22 cellular contexts compared by ENCODE assay signal in genomic region chr7:100209493-100209892, GRCh38. TPM values are rescaled to one million over a fixed set of nuclear protein-coding genes. Genes with fewer than 3 reads are reported as not detected.
DNase-seq lines count a peak whose midpoint lies in the region; ATAC-seq and TF ChIP-seq lines count a peak whose summit lies in the region.
"Had no signal": no experiment of that assay in that cellular context is flagged by ENCODE, and none has a peak within 500 bp of the region (broad histone marks: within the 10 kb centered on the region; RNA-seq: fewer than 3 reads in every experiment).

No MANE protein-coding gene starts in this region.

- H3K36me3 Mint-ChIP-seq in activated naive CD4-positive, alpha-beta T cell treated with anti-CD3 and anti-CD28 coated beads, Interleukin-2, amount 50 U/mL, for 24 hours = peaks cover 2% of the 10 kb centered on the region
- H3K36me3 Mint-ChIP-seq in activated CD4-positive, alpha-beta memory T cell treated with anti-CD3 and anti-CD28 coated beads for 36 hours = peaks cover 3% of the 10 kb centered on the region
- H3K36me3 Mint-ChIP-seq in endothelial cell (ENCODE audit: low read depth, unreplicated experiment) = peaks cover 6% of the 10 kb centered on the region

- H3K27ac Mint-ChIP-seq in activated naive CD4-positive, alpha-beta T cell treated with anti-CD3 and anti-CD28 coated beads, Interleukin-2, amount 50 U/mL, for 24 hours = peak overlapping the region; percentile 85
- H3K27ac Mint-ChIP-seq in activated CD4-positive, alpha-beta memory T cell treated with anti-CD3 and anti-CD28 coated beads for 36 hours = peak overlapping the region; percentile 76
- H3K27ac Mint-ChIP-seq in endothelial cell (ENCODE audit: unreplicated experiment) = no peak overlapping the region

- H3K9me3 Mint-ChIP-seq in activated naive CD4-positive, alpha-beta T cell treated with anti-CD3 and anti-CD28 coated beads, Interleukin-2, amount 50 U/mL, for 24 hours = no peaks in the 10 kb centered on the region
- no peaks in the 10 kb centered on the region for H3K9me3 Mint-ChIP-seq in activated CD4-positive, alpha-beta memory T cell treated with anti-CD3 and anti-CD28 coated beads for 36 hours
- H3K9me3 Mint-ChIP-seq in endothelial cell (ENCODE audit: unreplicated experiment) = no peaks in the 10 kb centered on the region
- H3K9me3 Mint-ChIP-seq: neural crest cell had no signal

- no peaks in the 10 kb centered on the region for H3K9me2 ChIP-seq in PC-9 (ENCODE audit: insufficient read depth)

- no TSS peak for BruUV-seq in PC-9 (replicated peaks; lab: Mats Ljungman, UMichigan)

- H3K9me3 ChIP-seq in PC-9 (ENCODE audit: insufficient read depth, low read depth) = no peaks in the 10 kb centered on the region
- H3K9me3 ChIP-seq: SJSA1 had no signal

- H3K4me3 Mint-ChIP-seq in activated naive CD4-positive, alpha-beta T cell treated with anti-CD3 and anti-CD28 coated beads, Interleukin-2, amount 50 U/mL, for 24 hours = peak overlapping the region; percentile 74
- H3K4me3 Mint-ChIP-seq in activated CD4-positive, alpha-beta memory T cell treated with anti-CD3 and anti-CD28 coated beads for 36 hours = peak overlapping the region; percentile 38
- H3K4me3 Mint-ChIP-seq in endothelial cell (ENCODE audit: unreplicated experiment) = peak overlapping the region; percentile 6
- H3K4me3 Mint-ChIP-seq: neural crest cell had no signal

- peaks cover 3% of the 10 kb centered on the region; the same call in 1 of the 2 replicates for H3F3A ChIP-seq in PC-9 (ENCODE audit: insufficient read depth, low read depth)

- H3K36me3 ChIP-seq in PC-9 (ENCODE audit: low read depth) = no peaks in the 10 kb centered on the region
- H3K36me3 ChIP-seq: SJSA1 had no signal

- H3K27ac ChIP-seq in PC-9 = no peak overlapping the region
- H3K27ac ChIP-seq: SJSA1 had no signal

- intact Hi-C loops in activated CD4-positive, alpha-beta memory T cell treated with anti-CD3 and anti-CD28 coated beads for 36 hours (cut with micrococcal nuclease) = loop anchor here (1.0 kb wide), 3 partner anchors 8 to 19 kb away; no protein-coding TSS in a partner anchor
- intact Hi-C loops in PC-9 (cut with micrococcal nuclease; ENCODE audit: unreplicated experiment) = no loop called here

- TF ChIP-seq CTCF in endothelial cell (IDR thresholded peaks at IDR 0.05; ENCODE audit: unreplicated experiment) (no peak), PC-9 (conservative IDR thresholded peaks at IDR 0.05) (no peak)

- H3K27me3 ChIP-seq in PC-9 (ENCODE audit: insufficient read depth, low read depth) = no peaks in the 10 kb centered on the region

- no peak for ATAC-seq in GM18907 (IDR thresholded peaks at IDR 0.05; ENCODE audit: unreplicated experiment)
- ATAC-seq in HG03039 (IDR thresholded peaks at IDR 0.05; ENCODE audit: unreplicated experiment) = no peak

- no peak overlapping the region for H3K4me3 ChIP-seq in PC-9
- H3K4me3 ChIP-seq: SJSA1 had no signal

- DNase-seq in activated naive CD4-positive, alpha-beta T cell treated with anti-CD3 and anti-CD28 coated beads, Interleukin-2, amount 50 U/mL, for 16 hours = no peak
- DNase-seq in activated CD4-positive, alpha-beta memory T cell treated with anti-CD3 and anti-CD28 coated beads for 36 hours = no peak
- DNase-seq in endothelial cell (ENCODE audit: low spot score) (no peak), cerebellum (ENCODE audit: low spot score) (no peak), PC-9 (no peak)
- DNase-seq: activated gamma-delta T cell treated with Interleukin-2 at 50 U/mL for 16 hours; Calu3; effector CD4-positive, alpha-beta T cell; head of caudate nucleus; NCI-H1417 treated with DMSO at 0.1 percent for 48 hours had no signal

- no peaks in the 10 kb centered on the region for H3K79me2 ChIP-seq in PC-9 (ENCODE audit: low read depth)

- no peaks in the 10 kb centered on the region for H3K27me3 Mint-ChIP-seq in activated naive CD4-positive, alpha-beta T cell treated with anti-CD3 and anti-CD28 coated beads, Interleukin-2, amount 50 U/mL, for 24 hours
- H3K27me3 Mint-ChIP-seq in activated CD4-positive, alpha-beta memory T cell treated with anti-CD3 and anti-CD28 coated beads for 36 hours = no peaks in the 10 kb centered on the region
- H3K27me3 Mint-ChIP-seq in endothelial cell (ENCODE audit: unreplicated experiment) = peaks cover 9% of the 10 kb centered on the region

- CTCF ChIA-PET in activated CD4-positive, alpha-beta memory T cell treated with anti-CD3 and anti-CD28 coated beads for 36 hours (lab: Charles Lee) = interaction anchor here (0.6 to 2.7 kb wide), 5 partner anchors 9 to 80 kb away, joined by 3 to 11 read pairs (median 3); no protein-coding TSS in a partner anchor
- CTCF ChIA-PET in PC-9 (lab: Charles Lee) = no interaction called here

- no peaks in the 10 kb centered on the region for H4K20me1 ChIP-seq in PC-9 (ENCODE audit: insufficient read depth)

- no peak overlapping the region for H2AFZ ChIP-seq in PC-9

- H3K4me1 Mint-ChIP-seq in activated naive CD4-positive, alpha-beta T cell treated with anti-CD3 and anti-CD28 coated beads, Interleukin-2, amount 50 U/mL, for 24 hours = peaks cover 53% of the 10 kb centered on the region
- peaks cover 44% of the 10 kb centered on the region for H3K4me1 Mint-ChIP-seq in activated CD4-positive, alpha-beta memory T cell treated with anti-CD3 and anti-CD28 coated beads for 36 hours (ENCODE audit: low read depth)
- H3K4me1 Mint-ChIP-seq in endothelial cell (ENCODE audit: unreplicated experiment) = peaks cover 7% of the 10 kb centered on the region

- peaks cover 6% of the 10 kb centered on the region; the same call in 1 of the 2 replicates for H3K4me1 ChIP-seq in PC-9 (replicated peaks; ENCODE audit: insufficient read depth)
- H3K4me1 ChIP-seq: SJSA1 had no signal

- H3K4me2 ChIP-seq in PC-9 = no peak overlapping the region

- POLR2A ChIA-PET in activated CD4-positive, alpha-beta memory T cell treated with anti-CD3 and anti-CD28 coated beads for 36 hours (lab: Charles Lee) = interaction anchor here (1.0 kb wide), 1 partner anchor 10 kb away, joined by 3 read pairs; no protein-coding TSS in a partner anchor
- POLR2A ChIA-PET in PC-9 (lab: Charles Lee; ENCODE audit: unreplicated experiment) = no interaction called here

RNA-seq across cellular contexts. Expression of gene PVRIG, which starts 10.3 kb away (rescaled TPM):
- total RNA-seq in activated CD4-positive, alpha-beta memory T cell treated with anti-CD3 and anti-CD28 coated beads for 36 hours = 10 to 100 TPM; 21.0 to 21.2 TPM
- total RNA-seq in endothelial cell (ENCODE audit: unreplicated experiment) (not detected), cerebellum (not detected), PC-9 (2021) (0.95 and 1.1 TPM in 2 replicates)
- total RNA-seq: bronchial epithelial cell, Calu3, G401, H4, LHCN-M2, lung microvascular endothelial cell, NCI-H460, neural crest cell, renal cortical epithelial cell had no signal

RNA-seq across cellular contexts. Expression of gene STAG3, which starts 31.8 kb away (rescaled TPM):
- total RNA-seq in activated CD4-positive, alpha-beta memory T cell treated with anti-CD3 and anti-CD28 coated beads for 36 hours = 10 to 100 TPM; 20.8 to 20.9 TPM
- total RNA-seq in endothelial cell (ENCODE audit: unreplicated experiment) (1.9 TPM), cerebellum (1.5 TPM), PC-9 (2021) (0.83 and 1.4 TPM in 2 replicates)
- total RNA-seq: renal cortical epithelial cell had no signal

RNA-seq across cellular contexts. Expression of gene GPC2, which starts 32.3 kb away (rescaled TPM):
- 1 to 10 TPM; 4.8 to 5.5 TPM for total RNA-seq in activated CD4-positive, alpha-beta memory T cell treated with anti-CD3 and anti-CD28 coated beads for 36 hours
- total RNA-seq in endothelial cell (ENCODE audit: unreplicated experiment) (27.2 TPM), cerebellum (57.9 TPM), PC-9 (2021) (4.5 and 10.0 TPM in 2 replicates)

RNA-seq across cellular contexts. Expression of gene GAL3ST4, which starts 41.1 kb away (rescaled TPM):
- total RNA-seq in activated CD4-positive, alpha-beta memory T cell treated with anti-CD3 and anti-CD28 coated beads for 36 hours = 1 to 10 TPM; 2.4 to 2.8 TPM
- total RNA-seq in endothelial cell (ENCODE audit: unreplicated experiment) (4.4 TPM), cerebellum (7.7 TPM), PC-9 (2021) (1.4 and 2.7 TPM in 2 replicates)

RNA-seq across cellular contexts. Expression of gene TRAPPC14, which starts 51.0 kb away (rescaled TPM):
- 10 to 100 TPM; 17.9 to 19.7 TPM for total RNA-seq in activated CD4-positive, alpha-beta memory T cell treated with anti-CD3 and anti-CD28 coated beads for 36 hours
- total RNA-seq in endothelial cell (ENCODE audit: unreplicated experiment) (30.2 TPM), cerebellum (10.4 TPM), PC-9 (2021) (20.5 and 23.4 TPM in 2 replicates)

Comparison
In these comparisons a context has a peak if more than half of its experiments do, and no peak if none do; other contexts are left out.
1. H3K4me3 Mint-ChIP-seq: peak in every context shown above with its lines; median percentile 74 in activated naive CD4-positive, alpha-beta T cell treated with anti-CD3 and anti-CD28 coated beads, Interleukin-2, amount 50 U/mL, for 24 hours; 38 in activated CD4-positive, alpha-beta memory T cell treated with anti-CD3 and anti-CD28 coated beads for 36 hours; 6 in endothelial cell.
2. RNA of gene PVRIG, which starts 10.3 kb away (total RNA-seq): 21.0 to 21.2 TPM in activated CD4-positive, alpha-beta memory T cell treated with anti-CD3 and anti-CD28 coated beads for 36 hours; 0.95 to 1.1 TPM in PC-9, not detected in cerebellum (single experiment) and not detected in endothelial cell (single experiment); every median in the first group is over 10 times any median in the second.